Comparison of ENCODE assay signal across 8 cellular contexts in the genomic region with DNA sequence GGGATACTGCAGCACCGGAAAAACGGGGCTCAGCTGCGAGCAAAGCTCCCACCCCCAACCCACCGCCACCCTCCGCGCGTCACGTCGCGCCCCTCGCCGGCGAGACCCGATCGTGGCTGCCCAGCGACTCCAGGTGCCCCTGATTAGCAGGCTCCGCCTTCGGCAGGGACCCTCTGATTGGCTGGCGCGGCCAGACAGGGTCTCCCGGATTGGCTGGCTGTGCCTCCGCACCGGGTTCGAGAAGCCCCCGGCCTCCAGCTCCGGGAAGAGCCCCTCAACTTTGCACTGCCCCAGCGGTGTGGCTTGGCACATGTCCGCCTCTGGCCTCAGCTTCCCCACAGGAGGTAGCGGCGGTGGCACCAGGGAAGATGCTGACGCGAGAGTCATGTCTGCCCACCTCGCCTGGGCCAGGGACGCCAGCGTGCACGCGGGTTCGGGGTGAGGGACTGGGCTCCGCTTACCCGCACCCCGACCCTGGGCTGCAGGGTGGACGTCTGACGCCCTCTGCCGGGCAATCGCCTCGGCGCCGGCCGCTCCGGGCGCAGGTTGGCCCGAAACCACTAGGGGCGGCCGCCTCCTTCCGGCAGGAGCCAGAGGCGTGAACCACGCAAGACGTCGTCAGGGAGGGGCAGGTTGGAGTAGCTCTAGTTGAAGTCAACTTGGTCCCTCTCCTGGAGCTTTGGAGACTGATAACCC. TPM values are rescaled to one million over a fixed set of nuclear protein-coding genes. Genes with fewer than 3 reads are reported as not detected.
DNase-seq lines count a peak whose midpoint lies in the region; ATAC-seq and FAIRE-seq lines count a peak whose summit lies in the region.

No MANE protein-coding gene starts in this region.

- peaks cover 86% of the 10 kb centered on the region for H3K36me3 Mint-ChIP-seq in stimulated activated effector memory CD8-positive, alpha-beta T cell treated with anti-CD3 and anti-CD28 coated beads, Interleukin-12 subunit alpha, Interleukin-12 subunit beta, amount 100 ng/mL, for 72 hours

- peak; percentile 98 for DNase-seq in Caki2 (ENCODE audit: low read depth)
- DNase-seq in HTR-8/SVneo (ENCODE audit: insufficient read length, low spot score) = peak; percentile 81
- peak; percentile 96 for DNase-seq in OCI-M1 (lab: John Stamatoyannopoulos, UW)
- DNase-seq in activated T-cell treated with anti-CD3 and anti-CD28 coated beads, Interleukin-2, amount 50 U/mL, for 1 hour = peak; percentile 99
- DNase-seq in myocyte (ENCODE audit: low read depth) = peak; percentile 87
- DNase-seq in stimulated activated effector memory CD8-positive, alpha-beta T cell treated with anti-CD3 and anti-CD28 coated beads, Interleukin-12 subunit alpha, Interleukin-12 subunit beta, amount 100 ng/mL, for 72 hours (ENCODE audit: low spot score in 2 of 2) = peak; percentile 98 to 99

- peak; percentile 62 for FAIRE-seq in HTR-8/SVneo (lab: Jason Lieb, UNC)

- no peaks in the 10 kb centered on the region for H3K9me3 Mint-ChIP-seq in stimulated activated effector memory CD8-positive, alpha-beta T cell treated with anti-CD3 and anti-CD28 coated beads, Interleukin-12 subunit alpha, Interleukin-12 subunit beta, amount 100 ng/mL, for 72 hours

- in situ Hi-C loops in Caki2 (cut with HindIII; ENCODE audit: low pct_unique_long_range_greater_than_20kb, low sequenced_read_pairs) = no loop called here

- H3K27ac Mint-ChIP-seq in stimulated activated effector memory CD8-positive, alpha-beta T cell treated with anti-CD3 and anti-CD28 coated beads, Interleukin-12 subunit alpha, Interleukin-12 subunit beta, amount 100 ng/mL, for 72 hours = peak overlapping the region; percentile 79

- H3K4me3 Mint-ChIP-seq in stimulated activated effector memory CD8-positive, alpha-beta T cell treated with anti-CD3 and anti-CD28 coated beads, Interleukin-12 subunit alpha, Interleukin-12 subunit beta, amount 100 ng/mL, for 72 hours = peak overlapping the region; percentile 91

- H3K4me1 Mint-ChIP-seq in stimulated activated effector memory CD8-positive, alpha-beta T cell treated with anti-CD3 and anti-CD28 coated beads, Interleukin-12 subunit alpha, Interleukin-12 subunit beta, amount 100 ng/mL, for 72 hours = peaks cover 69% of the 10 kb centered on the region

- ATAC-seq in GM21367 (IDR thresholded peaks at IDR 0.05; ENCODE audit: unreplicated experiment) = peak; percentile 36
- peak; percentile 76 for ATAC-seq in esophagus mucosa
- peak; percentile 77 for ATAC-seq in stimulated activated effector memory CD8-positive, alpha-beta T cell treated with anti-CD3 and anti-CD28 coated beads, Interleukin-12 subunit alpha, Interleukin-12 subunit beta, amount 100 ng/mL, for 72 hours

RNA-seq across cellular contexts. Expression of a gene that starts 0.5 kb away (rescaled TPM):
- total RNA-seq in Caki2 (2014; rRNA removed; shearing (Covaris generic); ENCODE audit: low replicate concordance) = 54.8 and 81.4 TPM in 2 replicates
- 5.9 TPM for total RNA-seq in esophagus mucosa
- total RNA-seq in myocyte = 2.3 and 2.4 TPM in 2 replicates
- polyA plus RNA-seq in myocyte (2012) = 2.7 TPM

RNA-seq across cellular contexts. Expression of a gene that starts 9.8 kb away (rescaled TPM):
- total RNA-seq in Caki2 (2014; rRNA removed; shearing (Covaris generic); ENCODE audit: low replicate concordance) = 0.61 and 3.4 TPM in 2 replicates
- total RNA-seq in esophagus mucosa = 16.3 TPM
- 3.9 and 4.0 TPM in 2 replicates for total RNA-seq in myocyte
- polyA plus RNA-seq in myocyte (2012) = 7.4 TPM

Comparison
In these comparisons a context has a peak if more than half of its experiments do, and no peak if none do; other contexts are left out.
1. Peak in every context shown above with its lines: DNase-seq and ATAC-seq.